ENCODE assay signal across 1 cellular context in the genomic region with DNA sequence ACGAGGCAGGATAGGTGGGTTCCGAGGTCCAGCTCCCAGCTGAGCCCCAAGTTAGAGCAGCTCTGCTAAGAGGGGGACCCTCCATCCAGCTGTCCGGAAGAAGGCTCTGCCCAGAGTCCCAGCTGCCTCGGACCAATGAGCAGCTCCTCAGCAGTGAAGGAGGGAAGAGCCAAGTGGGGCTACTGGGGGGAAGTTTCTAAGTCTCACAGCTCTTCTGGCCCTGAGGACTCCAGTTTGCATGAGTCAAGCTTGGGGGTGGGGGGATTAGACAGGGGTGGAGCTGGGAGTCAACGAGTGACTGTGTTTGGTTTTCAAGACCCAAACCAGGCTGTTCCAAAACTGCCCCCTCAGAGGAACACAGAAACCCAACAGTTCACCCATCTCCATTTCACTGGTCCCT.
TF ChIP-seq lines count a peak whose summit lies in the region.

No MANE protein-coding gene starts in this region.

TF ChIP-seq in HepG2, 621 proteins besides CTCF, POLR2A, EP300 and RAD21 (continued from another document and continues in another):
- TF ChIP-seq, protein P1, sequence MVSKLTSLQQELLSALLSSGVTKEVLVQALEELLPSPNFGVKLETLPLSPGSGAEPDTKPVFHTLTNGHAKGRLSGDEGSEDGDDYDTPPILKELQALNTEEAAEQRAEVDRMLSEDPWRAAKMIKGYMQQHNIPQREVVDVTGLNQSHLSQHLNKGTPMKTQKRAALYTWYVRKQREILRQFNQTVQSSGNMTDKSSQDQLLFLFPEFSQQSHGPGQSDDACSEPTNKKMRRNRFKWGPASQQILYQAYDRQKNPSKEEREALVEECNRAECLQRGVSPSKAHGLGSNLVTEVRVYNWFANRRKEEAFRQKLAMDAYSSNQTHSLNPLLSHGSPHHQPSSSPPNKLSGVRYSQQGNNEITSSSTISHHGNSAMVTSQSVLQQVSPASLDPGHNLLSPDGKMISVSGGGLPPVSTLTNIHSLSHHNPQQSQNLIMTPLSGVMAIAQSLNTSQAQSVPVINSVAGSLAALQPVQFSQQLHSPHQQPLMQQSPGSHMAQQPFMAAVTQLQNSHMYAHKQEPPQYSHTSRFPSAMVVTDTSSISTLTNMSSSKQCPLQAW (CRISPR knock-in tag; IDR thresholded peaks at IDR 0.05): 0 out of 2 replicates have a peak, but pooled peaks have one; percentile 19
- no peak for TF ChIP-seq SMARCE1 (IDR thresholded peaks at IDR 0.05; ENCODE audit: borderline replicate concordance)
- TF ChIP-seq ZNF563 (CRISPR knock-in tag; IDR thresholded peaks at IDR 0.05): peak; percentile 45; the same call in 1 of the 2 replicates
- no peak for TF ChIP-seq ATAD3A (CRISPR knock-in tag; IDR thresholded peaks at IDR 0.05)
- no peak for TF ChIP-seq MATR3 (CRISPR knock-in tag; IDR thresholded peaks at IDR 0.05)
- TF ChIP-seq, protein P2, sequence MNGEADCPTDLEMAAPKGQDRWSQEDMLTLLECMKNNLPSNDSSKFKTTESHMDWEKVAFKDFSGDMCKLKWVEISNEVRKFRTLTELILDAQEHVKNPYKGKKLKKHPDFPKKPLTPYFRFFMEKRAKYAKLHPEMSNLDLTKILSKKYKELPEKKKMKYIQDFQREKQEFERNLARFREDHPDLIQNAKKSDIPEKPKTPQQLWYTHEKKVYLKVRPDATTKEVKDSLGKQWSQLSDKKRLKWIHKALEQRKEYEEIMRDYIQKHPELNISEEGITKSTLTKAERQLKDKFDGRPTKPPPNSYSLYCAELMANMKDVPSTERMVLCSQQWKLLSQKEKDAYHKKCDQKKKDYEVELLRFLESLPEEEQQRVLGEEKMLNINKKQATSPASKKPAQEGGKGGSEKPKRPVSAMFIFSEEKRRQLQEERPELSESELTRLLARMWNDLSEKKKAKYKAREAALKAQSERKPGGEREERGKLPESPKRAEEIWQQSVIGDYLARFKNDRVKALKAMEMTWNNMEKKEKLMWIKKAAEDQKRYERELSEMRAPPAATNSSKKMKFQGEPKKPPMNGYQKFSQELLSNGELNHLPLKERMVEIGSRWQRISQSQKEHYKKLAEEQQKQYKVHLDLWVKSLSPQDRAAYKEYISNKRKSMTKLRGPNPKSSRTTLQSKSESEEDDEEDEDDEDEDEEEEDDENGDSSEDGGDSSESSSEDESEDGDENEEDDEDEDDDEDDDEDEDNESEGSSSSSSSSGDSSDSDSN (CRISPR knock-in tag; IDR thresholded peaks at IDR 0.05): no peak
- TF ChIP-seq, protein P3, sequence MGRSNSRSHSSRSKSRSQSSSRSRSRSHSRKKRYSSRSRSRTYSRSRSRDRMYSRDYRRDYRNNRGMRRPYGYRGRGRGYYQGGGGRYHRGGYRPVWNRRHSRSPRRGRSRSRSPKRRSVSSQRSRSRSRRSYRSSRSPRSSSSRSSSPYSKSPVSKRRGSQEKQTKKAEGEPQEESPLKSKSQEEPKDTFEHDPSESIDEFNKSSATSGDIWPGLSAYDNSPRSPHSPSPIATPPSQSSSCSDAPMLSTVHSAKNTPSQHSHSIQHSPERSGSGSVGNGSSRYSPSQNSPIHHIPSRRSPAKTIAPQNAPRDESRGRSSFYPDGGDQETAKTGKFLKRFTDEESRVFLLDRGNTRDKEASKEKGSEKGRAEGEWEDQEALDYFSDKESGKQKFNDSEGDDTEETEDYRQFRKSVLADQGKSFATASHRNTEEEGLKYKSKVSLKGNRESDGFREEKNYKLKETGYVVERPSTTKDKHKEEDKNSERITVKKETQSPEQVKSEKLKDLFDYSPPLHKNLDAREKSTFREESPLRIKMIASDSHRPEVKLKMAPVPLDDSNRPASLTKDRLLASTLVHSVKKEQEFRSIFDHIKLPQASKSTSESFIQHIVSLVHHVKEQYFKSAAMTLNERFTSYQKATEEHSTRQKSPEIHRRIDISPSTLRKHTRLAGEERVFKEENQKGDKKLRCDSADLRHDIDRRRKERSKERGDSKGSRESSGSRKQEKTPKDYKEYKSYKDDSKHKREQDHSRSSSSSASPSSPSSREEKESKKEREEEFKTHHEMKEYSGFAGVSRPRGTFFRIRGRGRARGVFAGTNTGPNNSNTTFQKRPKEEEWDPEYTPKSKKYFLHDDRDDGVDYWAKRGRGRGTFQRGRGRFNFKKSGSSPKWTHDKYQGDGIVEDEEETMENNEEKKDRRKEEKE (IDR thresholded peaks at IDR 0.05): no peak
- TF ChIP-seq HDAC2 (CRISPR knock-in tag; IDR thresholded peaks at IDR 0.05): no peak
- TF ChIP-seq HNF4G (IDR thresholded peaks at IDR 0.05; ENCODE audit: borderline replicate concordance, low read depth, low read length): no peak
- no peak for TF ChIP-seq HNF4G (CRISPR knock-in tag; IDR thresholded peaks at IDR 0.05; ENCODE audit: borderline replicate concordance, low read depth)
- no peak for TF ChIP-seq PAX8 (CRISPR knock-in tag; IDR thresholded peaks at IDR 0.05; ENCODE audit: borderline replicate concordance)
- no peak for TF ChIP-seq IRF2 (CRISPR knock-in tag; IDR thresholded peaks at IDR 0.05)
- TF ChIP-seq GLI4 (CRISPR knock-in tag; IDR thresholded peaks at IDR 0.05; ENCODE audit: borderline replicate concordance): 0 out of 2 replicates have a peak, but pooled peaks have one; percentile 32
- TF ChIP-seq SRF (IDR thresholded peaks at IDR 0.05; ENCODE audit: low read depth, low read length): no peak
- no peak for TF ChIP-seq ZNF83 (CRISPR knock-in tag; IDR thresholded peaks at IDR 0.05; ENCODE audit: borderline replicate concordance)
- no peak for TF ChIP-seq AGO1 (IDR thresholded peaks at IDR 0.05; ENCODE audit: low read depth, low read length, poor library complexity, severe bottlenecking)
- TF ChIP-seq, protein P4, sequence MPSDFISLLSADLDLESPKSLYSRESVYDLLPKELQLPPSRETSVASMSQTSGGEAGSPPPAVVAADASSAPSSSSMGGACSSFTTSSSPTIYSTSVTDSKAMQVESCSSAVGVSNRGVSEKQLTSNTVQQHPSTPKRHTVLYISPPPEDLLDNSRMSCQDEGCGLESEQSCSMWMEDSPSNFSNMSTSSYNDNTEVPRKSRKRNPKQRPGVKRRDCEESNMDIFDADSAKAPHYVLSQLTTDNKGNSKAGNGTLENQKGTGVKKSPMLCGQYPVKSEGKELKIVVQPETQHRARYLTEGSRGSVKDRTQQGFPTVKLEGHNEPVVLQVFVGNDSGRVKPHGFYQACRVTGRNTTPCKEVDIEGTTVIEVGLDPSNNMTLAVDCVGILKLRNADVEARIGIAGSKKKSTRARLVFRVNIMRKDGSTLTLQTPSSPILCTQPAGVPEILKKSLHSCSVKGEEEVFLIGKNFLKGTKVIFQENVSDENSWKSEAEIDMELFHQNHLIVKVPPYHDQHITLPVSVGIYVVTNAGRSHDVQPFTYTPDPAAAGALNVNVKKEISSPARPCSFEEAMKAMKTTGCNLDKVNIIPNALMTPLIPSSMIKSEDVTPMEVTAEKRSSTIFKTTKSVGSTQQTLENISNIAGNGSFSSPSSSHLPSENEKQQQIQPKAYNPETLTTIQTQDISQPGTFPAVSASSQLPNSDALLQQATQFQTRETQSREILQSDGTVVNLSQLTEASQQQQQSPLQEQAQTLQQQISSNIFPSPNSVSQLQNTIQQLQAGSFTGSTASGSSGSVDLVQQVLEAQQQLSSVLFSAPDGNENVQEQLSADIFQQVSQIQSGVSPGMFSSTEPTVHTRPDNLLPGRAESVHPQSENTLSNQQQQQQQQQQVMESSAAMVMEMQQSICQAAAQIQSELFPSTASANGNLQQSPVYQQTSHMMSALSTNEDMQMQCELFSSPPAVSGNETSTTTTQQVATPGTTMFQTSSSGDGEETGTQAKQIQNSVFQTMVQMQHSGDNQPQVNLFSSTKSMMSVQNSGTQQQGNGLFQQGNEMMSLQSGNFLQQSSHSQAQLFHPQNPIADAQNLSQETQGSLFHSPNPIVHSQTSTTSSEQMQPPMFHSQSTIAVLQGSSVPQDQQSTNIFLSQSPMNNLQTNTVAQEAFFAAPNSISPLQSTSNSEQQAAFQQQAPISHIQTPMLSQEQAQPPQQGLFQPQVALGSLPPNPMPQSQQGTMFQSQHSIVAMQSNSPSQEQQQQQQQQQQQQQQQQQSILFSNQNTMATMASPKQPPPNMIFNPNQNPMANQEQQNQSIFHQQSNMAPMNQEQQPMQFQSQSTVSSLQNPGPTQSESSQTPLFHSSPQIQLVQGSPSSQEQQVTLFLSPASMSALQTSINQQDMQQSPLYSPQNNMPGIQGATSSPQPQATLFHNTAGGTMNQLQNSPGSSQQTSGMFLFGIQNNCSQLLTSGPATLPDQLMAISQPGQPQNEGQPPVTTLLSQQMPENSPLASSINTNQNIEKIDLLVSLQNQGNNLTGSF (CRISPR knock-in tag; IDR thresholded peaks at IDR 0.05): no peak
- no peak for TF ChIP-seq ZNF562 (CRISPR knock-in tag; IDR thresholded peaks at IDR 0.05; ENCODE audit: borderline replicate concordance)
- TF ChIP-seq MAFK (conservative IDR thresholded peaks at IDR 0.05 in 1 of 2, IDR thresholded peaks at IDR 0.05 in 1 of 2; ENCODE audit: low read length in 2 of 2): no peak
- TF ChIP-seq, protein P5, sequence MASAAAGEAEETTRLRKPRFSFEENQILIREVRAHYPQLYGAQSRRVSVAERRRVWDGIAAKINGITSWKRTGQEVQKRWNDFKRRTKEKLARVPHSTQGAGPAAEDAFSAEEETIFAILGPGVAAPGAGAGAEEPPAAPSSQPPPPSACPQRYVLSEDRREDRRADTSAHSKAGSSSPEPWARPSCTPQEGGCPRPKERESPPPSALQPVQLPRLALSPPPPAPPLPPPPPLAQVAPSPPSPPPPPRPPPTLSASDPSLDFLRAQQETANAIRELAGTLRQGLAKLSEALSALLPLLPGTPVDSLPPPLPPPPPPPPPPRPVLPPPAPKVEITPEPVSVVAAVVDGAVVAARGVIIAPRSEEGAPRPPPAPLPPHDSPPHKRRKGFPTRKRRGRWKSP (CRISPR knock-in tag; IDR thresholded peaks at IDR 0.05): no peak
- TF ChIP-seq, protein P6, sequence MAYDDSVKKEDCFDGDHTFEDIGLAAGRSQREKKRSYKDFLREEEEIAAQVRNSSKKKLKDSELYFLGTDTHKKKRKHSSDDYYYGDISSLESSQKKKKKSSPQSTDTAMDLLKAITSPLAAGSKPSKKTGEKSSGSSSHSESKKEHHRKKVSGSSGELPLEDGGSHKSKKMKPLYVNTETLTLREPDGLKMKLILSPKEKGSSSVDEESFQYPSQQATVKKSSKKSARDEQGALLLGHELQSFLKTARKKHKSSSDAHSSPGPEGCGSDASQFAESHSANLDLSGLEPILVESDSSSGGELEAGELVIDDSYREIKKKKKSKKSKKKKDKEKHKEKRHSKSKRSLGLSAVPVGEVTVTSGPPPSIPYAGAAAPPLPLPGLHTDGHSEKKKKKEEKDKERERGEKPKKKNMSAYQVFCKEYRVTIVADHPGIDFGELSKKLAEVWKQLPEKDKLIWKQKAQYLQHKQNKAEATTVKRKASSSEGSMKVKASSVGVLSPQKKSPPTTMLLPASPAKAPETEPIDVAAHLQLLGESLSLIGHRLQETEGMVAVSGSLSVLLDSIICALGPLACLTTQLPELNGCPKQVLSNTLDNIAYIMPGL (CRISPR knock-in tag; IDR thresholded peaks at IDR 0.05; ENCODE audit: borderline replicate concordance in 1 of 2, low read depth in 1 of 2): no peak
- TF ChIP-seq, protein P7, sequence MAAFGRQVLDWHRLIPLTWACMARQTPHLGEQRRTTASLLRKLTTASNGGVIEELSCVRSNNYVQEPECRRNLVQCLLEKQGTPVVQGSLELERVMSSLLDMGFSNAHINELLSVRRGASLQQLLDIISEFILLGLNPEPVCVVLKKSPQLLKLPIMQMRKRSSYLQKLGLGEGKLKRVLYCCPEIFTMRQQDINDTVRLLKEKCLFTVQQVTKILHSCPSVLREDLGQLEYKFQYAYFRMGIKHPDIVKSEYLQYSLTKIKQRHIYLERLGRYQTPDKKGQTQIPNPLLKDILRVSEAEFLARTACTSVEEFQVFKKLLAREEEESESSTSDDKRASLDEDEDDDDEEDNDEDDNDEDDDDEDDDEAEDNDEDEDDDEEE (CRISPR knock-in tag; IDR thresholded peaks at IDR 0.05): peak; percentile 70; the same call in 1 of the 2 replicates
- TF ChIP-seq, protein P8, sequence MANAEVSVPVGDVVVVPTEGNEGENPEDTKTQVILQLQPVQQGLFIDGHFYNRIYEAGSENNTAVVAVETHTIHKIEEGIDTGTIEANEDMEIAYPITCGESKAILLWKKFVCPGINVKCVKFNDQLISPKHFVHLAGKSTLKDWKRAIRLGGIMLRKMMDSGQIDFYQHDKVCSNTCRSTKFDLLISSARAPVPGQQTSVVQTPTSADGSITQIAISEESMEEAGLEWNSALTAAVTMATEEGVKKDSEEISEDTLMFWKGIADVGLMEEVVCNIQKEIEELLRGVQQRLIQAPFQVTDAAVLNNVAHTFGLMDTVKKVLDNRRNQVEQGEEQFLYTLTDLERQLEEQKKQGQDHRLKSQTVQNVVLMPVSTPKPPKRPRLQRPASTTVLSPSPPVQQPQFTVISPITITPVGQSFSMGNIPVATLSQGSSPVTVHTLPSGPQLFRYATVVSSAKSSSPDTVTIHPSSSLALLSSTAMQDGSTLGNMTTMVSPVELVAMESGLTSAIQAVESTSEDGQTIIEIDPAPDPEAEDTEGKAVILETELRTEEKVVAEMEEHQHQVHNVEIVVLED (CRISPR knock-in tag; IDR thresholded peaks at IDR 0.05; ENCODE audit: borderline replicate concordance): no peak
- no peak for TF ChIP-seq ZFP41 (CRISPR knock-in tag; IDR thresholded peaks at IDR 0.05; ENCODE audit: borderline replicate concordance)
- TF ChIP-seq NFE2L2 (IDR thresholded peaks at IDR 0.05; ENCODE audit: low read length): no peak
- TF ChIP-seq ZNF468 (CRISPR knock-in tag; IDR thresholded peaks at IDR 0.05): no peak
- TF ChIP-seq ZNF383 (CRISPR knock-in tag; IDR thresholded peaks at IDR 0.05; ENCODE audit: borderline replicate concordance): no peak
- TF ChIP-seq, protein P9, sequence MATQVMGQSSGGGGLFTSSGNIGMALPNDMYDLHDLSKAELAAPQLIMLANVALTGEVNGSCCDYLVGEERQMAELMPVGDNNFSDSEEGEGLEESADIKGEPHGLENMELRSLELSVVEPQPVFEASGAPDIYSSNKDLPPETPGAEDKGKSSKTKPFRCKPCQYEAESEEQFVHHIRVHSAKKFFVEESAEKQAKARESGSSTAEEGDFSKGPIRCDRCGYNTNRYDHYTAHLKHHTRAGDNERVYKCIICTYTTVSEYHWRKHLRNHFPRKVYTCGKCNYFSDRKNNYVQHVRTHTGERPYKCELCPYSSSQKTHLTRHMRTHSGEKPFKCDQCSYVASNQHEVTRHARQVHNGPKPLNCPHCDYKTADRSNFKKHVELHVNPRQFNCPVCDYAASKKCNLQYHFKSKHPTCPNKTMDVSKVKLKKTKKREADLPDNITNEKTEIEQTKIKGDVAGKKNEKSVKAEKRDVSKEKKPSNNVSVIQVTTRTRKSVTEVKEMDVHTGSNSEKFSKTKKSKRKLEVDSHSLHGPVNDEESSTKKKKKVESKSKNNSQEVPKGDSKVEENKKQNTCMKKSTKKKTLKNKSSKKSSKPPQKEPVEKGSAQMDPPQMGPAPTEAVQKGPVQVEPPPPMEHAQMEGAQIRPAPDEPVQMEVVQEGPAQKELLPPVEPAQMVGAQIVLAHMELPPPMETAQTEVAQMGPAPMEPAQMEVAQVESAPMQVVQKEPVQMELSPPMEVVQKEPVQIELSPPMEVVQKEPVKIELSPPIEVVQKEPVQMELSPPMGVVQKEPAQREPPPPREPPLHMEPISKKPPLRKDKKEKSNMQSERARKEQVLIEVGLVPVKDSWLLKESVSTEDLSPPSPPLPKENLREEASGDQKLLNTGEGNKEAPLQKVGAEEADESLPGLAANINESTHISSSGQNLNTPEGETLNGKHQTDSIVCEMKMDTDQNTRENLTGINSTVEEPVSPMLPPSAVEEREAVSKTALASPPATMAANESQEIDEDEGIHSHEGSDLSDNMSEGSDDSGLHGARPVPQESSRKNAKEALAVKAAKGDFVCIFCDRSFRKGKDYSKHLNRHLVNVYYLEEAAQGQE (IDR thresholded peaks at IDR 0.05; ENCODE audit: borderline replicate concordance in 1 of 2, low read depth in 1 of 2, low read length in 2 of 2): 0 out of 4 replicates have a peak, but pooled peaks of 1 of the 2 experiments have one; percentile 29
- TF ChIP-seq, protein P10, sequence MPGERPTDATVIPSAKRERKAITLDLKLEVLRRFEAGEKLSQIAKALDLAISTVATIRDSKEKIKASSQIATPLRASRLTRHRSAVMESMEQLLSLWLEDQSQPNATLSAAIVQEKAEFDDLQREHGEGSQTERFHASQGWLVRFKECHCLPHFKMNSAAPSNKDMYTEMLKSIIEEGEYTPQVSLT (CRISPR knock-in tag; IDR thresholded peaks at IDR 0.05; ENCODE audit: borderline replicate concordance, low read depth): no peak
- no peak for TF ChIP-seq ZNF343 (CRISPR knock-in tag; IDR thresholded peaks at IDR 0.05)
- TF ChIP-seq SP5 (CRISPR knock-in tag; IDR thresholded peaks at IDR 0.05; ENCODE audit: borderline replicate concordance, low read depth): 0 out of 2 replicates have a peak, but pooled peaks have one; percentile 21
